In genomic region chr3:84108442-84108971, GRCh38 we compare ENCODE assay signal across 12 cellular contexts.
A peak's percentile ranks its signal among the peaks of the same experiment; 100 is the strongest.
DNase-seq lines count a peak whose midpoint lies in the region; ATAC-seq, FAIRE-seq and TF ChIP-seq lines count a peak whose summit lies in the region.
"Had no signal": no experiment of that assay in that cellular context is flagged by ENCODE, and none has a peak within 500 bp of the region (broad histone marks: within the 10 kb centered on the region; RNA-seq: fewer than 3 reads in every experiment).

No MANE protein-coding gene starts in this region.

- FAIRE-seq in islet of Langerhans (lab: Jason Lieb, UNC) = peak; percentile 17
- FAIRE-seq: G401.6 had no signal

- DNase-seq in cardiac muscle cell (ENCODE audit: low read depth in 1 of 2, low spot score in 1 of 2) = peak; percentile 45 to 53
- no peak for DNase-seq in heart left ventricle
- peak; percentile 1 for DNase-seq in amniotic epithelial cell (ENCODE audit: low read depth)
- no peak for DNase-seq in vagina (ENCODE audit: extremely low spot score in 2 of 2)
- DNase-seq: NCI-H2171, nephron progenitor cell, T-cell had no signal

- H3K4me1 ChIP-seq in cardiac muscle cell (ENCODE audit: low read depth) (peaks cover 6% of the 10 kb centered on the region), heart left ventricle (no peaks in the 10 kb centered on the region), vagina (no peaks in the 10 kb centered on the region)

- H3K9me3 ChIP-seq in cardiac muscle cell (ENCODE audit: low read depth) = no peaks in the 10 kb centered on the region
- peaks cover 0 to 4% (median 0%) of the 10 kb centered on the region in 12 donors for H3K9me3 ChIP-seq in heart left ventricle
- H3K9me3 ChIP-seq in vagina = no peaks in the 10 kb centered on the region

- no peak for TF ChIP-seq CTCF in cardiac muscle cell (IDR thresholded peaks at IDR 0.05; ENCODE audit: low read depth, low read length)
- no peak for TF ChIP-seq CTCF in heart left ventricle (IDR thresholded peaks at IDR 0.05)
- TF ChIP-seq CTCF in vagina (IDR thresholded peaks at IDR 0.05) = no peak

- H3K36me3 ChIP-seq in cardiac muscle cell (no peaks in the 10 kb centered on the region), heart left ventricle (no peaks in the 10 kb centered on the region), vagina (no peaks in the 10 kb centered on the region)

- WGBS in heart left ventricle, 4 donors = 17 to 23% (median 19%) methylated on average over 4 of the region's 4 CpGs

- no peak for ATAC-seq in heart left ventricle
- no peak for ATAC-seq in GM18870 (IDR thresholded peaks at IDR 0.05; ENCODE audit: unreplicated experiment)
- no peak for ATAC-seq in GM21737 (IDR thresholded peaks at IDR 0.05; ENCODE audit: unreplicated experiment)
- ATAC-seq in HG02571 (IDR thresholded peaks at IDR 0.05; ENCODE audit: unreplicated experiment) = no peak
- ATAC-seq: T-cell had no signal

- intact Hi-C loops in heart left ventricle (cut with DNase I) (no loop called here), vagina (cut with DNase I) (no loop called here)

- no peak overlapping the region for H3K27ac ChIP-seq in cardiac muscle cell
- H3K27ac ChIP-seq in heart left ventricle = no peak overlapping the region
- no peak overlapping the region for H3K27ac ChIP-seq in vagina

- TF ChIP-seq POLR2A in heart left ventricle (IDR thresholded peaks at IDR 0.05) (no peak), vagina (IDR thresholded peaks at IDR 0.05) (no peak)

- H3K4me3 ChIP-seq in cardiac muscle cell (no peak overlapping the region), heart left ventricle (no peak overlapping the region), vagina (no peak overlapping the region)

- no peaks in the 10 kb centered on the region for H3K27me3 ChIP-seq in cardiac muscle cell
- H3K27me3 ChIP-seq in heart left ventricle = no peaks in the 10 kb centered on the region
- no peaks in the 10 kb centered on the region for H3K27me3 ChIP-seq in vagina

Comparison
In these comparisons a context has a peak if more than half of its experiments do, and no peak if none do; other contexts are left out.
1. DNase-seq: peak in cardiac muscle cell (2 of 2) and amniotic epithelial cell (single experiment); none in heart left ventricle (0 of 5) and vagina (0 of 2).